ENCODE assay signal across 18 cellular contexts in the genomic region with DNA sequence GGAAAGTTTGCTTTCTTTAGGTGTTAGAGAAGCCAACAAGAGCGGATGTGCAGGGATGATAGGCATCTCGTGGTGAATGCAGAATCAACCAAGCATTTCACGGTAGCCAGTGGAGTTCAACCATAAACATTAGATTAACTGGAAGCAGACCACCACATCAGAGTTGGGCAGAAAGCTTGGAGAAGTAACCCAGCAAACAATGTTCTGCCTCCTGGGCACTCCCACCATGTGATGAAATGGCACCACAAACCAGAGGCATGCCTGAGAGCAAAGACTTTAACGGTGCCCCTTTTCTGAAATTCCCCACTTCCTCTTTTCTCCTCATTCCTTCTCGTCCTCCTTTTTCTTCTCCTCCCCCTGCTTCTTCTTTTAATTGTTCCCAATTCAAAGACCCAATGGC.
"Had no signal": no experiment of that assay in that cellular context is flagged by ENCODE, and none has a peak within 500 bp of the region (broad histone marks: within the 10 kb centered on the region; RNA-seq: fewer than 3 reads in every experiment).

No MANE protein-coding gene starts in this region.

- DNase-seq: activated CD4-positive, alpha-beta T cell treated with anti-CD3 and anti-CD28 coated beads, Interleukin-2, amount 10 ng/mL, durations not matched to agents 24 days and 14 days; activated CD4-positive, CD25-positive, alpha-beta regulatory T cell; activated CD8-positive, alpha-beta T cell treated with anti-CD3 and anti-CD28 coated beads, Interleukin-2, amount 10 ng/mL, durations not matched to agents 7 days and 5 days; activated naive CD4-positive, alpha-beta T cell treated with Interleukin-2 at 50 U/mL for 16 hours; activated T-cell treated with anti-CD3 and anti-CD28 coated beads, Interleukin-2, amount 50 U/mL, for 24 hours; central memory CD4-positive, alpha-beta T cell; endodermal cell; foreskin fibroblast; mesenchymal stem cell; mucosa of descending colon; naive B cell; right cardiac atrium; stimulated activated CD4-positive, alpha-beta T cell treated with anti-CD3 and anti-CD28 coated beads, Interleukin-2, amount 100 ng/mL, for 24 hours; uterus had no signal

- H3K9me3 ChIP-seq: mucosa of descending colon, prostate gland, tibial nerve, uterus had no signal

- ATAC-seq: activated CD8-positive, alpha-beta T cell treated with anti-CD3 and anti-CD28 coated beads, Interleukin-2, amount 10 ng/mL, durations not matched to agents 7 days and 5 days; mucosa of descending colon; right cardiac atrium had no signal

- H3K4me3 ChIP-seq: hepatocyte, mucosa of descending colon, prostate gland, tibial nerve, uterus had no signal

- H3K27me3 ChIP-seq: tibial nerve, uterus had no signal

- H3K4me1 ChIP-seq: prostate gland, uterus had no signal

- H3K27ac ChIP-seq: epithelial cell of prostate, hepatocyte, prostate gland, tibial nerve, uterus had no signal

- H2AFZ ChIP-seq: hepatocyte had no signal

- H3K36me3 ChIP-seq: prostate gland, tibial nerve, uterus had no signal

- H3K4me2 ChIP-seq: hepatocyte had no signal

- H3K79me2 ChIP-seq: hepatocyte had no signal
